ENCODE assay signal across 15 cellular contexts in genomic region chr10:60976687-60977086, GRCh38. TPM values are rescaled to one million over a fixed set of nuclear protein-coding genes. Genes with fewer than 3 reads are reported as not detected.
DNase-seq lines count a peak whose midpoint lies in the region; FAIRE-seq and TF ChIP-seq lines count a peak whose summit lies in the region.
"Had no signal": no experiment of that assay in that cellular context is flagged by ENCODE, and none has a peak within 500 bp of the region (broad histone marks: within the 10 kb centered on the region; RNA-seq: fewer than 3 reads in every experiment).

No MANE protein-coding gene starts in this region.

- peaks cover 0 to 2% (median 0%) of the 10 kb centered on the region in 5 donors for H3K9me3 Mint-ChIP-seq in CD8-positive, alpha-beta memory T cell
- peaks cover 4% of the 10 kb centered on the region for H3K9me3 Mint-ChIP-seq in osteocyte (ENCODE audit: unreplicated experiment)
- H3K9me3 Mint-ChIP-seq: CD14-positive monocyte; CD8-positive, alpha-beta T cell had no signal

- FAIRE-seq in islet of Langerhans (lab: Jason Lieb, UNC): peak; percentile 36
- FAIRE-seq: GM12878, GM19239, H1 had no signal

- H3K79me2 ChIP-seq in smooth muscle cell (ENCODE audit: low read depth): no peaks in the 10 kb centered on the region

- H3F3A ChIP-seq in smooth muscle cell (ENCODE audit: low read depth): peaks cover 4% of the 10 kb centered on the region

- H4K20me1 ChIP-seq in smooth muscle cell (ENCODE audit: low read depth): no peaks in the 10 kb centered on the region

- no peaks in the 10 kb centered on the region for H3K4me1 Mint-ChIP-seq in CD8-positive, alpha-beta memory T cell
- peaks cover 35% of the 10 kb centered on the region for H3K4me1 Mint-ChIP-seq in osteocyte (ENCODE audit: unreplicated experiment)

- H3K4me3 Mint-ChIP-seq in CD8-positive, alpha-beta memory T cell: no peak overlapping the region
- H3K4me3 Mint-ChIP-seq in osteocyte (ENCODE audit: unreplicated experiment): no peak overlapping the region
- H3K4me3 Mint-ChIP-seq: CD14-positive monocyte; CD8-positive, alpha-beta T cell had no signal

- TF ChIP-seq CTCF in VCaP (conservative IDR thresholded peaks at IDR 0.05) (no peak), smooth muscle cell (IDR thresholded peaks at IDR 0.05; ENCODE audit: borderline replicate concordance, insufficient read depth, poor library complexity, severe bottlenecking) (no peak), foreskin fibroblast (IDR thresholded peaks at IDR 0.05; ENCODE audit: low read depth, low read length) (no peak), osteocyte (IDR thresholded peaks at IDR 0.05) (no peak), GM10248 (IDR thresholded peaks at IDR 0.05; ENCODE audit: control extremely low read depth, extremely low read depth, low read depth, missing control alignments) (no peak)

- CTCF ChIA-PET in CD8-positive, alpha-beta memory T cell (lab: Charles Lee): no interaction called here
- CTCF ChIA-PET in GM10248 (lab: Yijun Ruan, JAX): interaction anchor here (0.8 to 1.0 kb wide), 2 partner anchors 16 to 160 kb away, joined by 3 to 4 read pairs; no protein-coding TSS in a partner anchor

- no peak for DNase-seq in CD8-positive, alpha-beta memory T cell
- DNase-seq in smooth muscle cell (lab: John Stamatoyannopoulos, UW; ENCODE audit: unreplicated experiment) (no peak), foreskin fibroblast (no peak), osteocyte (ENCODE audit: extremely low spot score, unreplicated experiment) (no peak), GM10248 (ENCODE audit: extremely low spot score) (no peak)
- DNase-seq: Caco-2; CD8-positive, alpha-beta T cell; DMS53 had no signal

- no peak overlapping the region for H3K27ac Mint-ChIP-seq in CD8-positive, alpha-beta memory T cell
- H3K27ac Mint-ChIP-seq in osteocyte (ENCODE audit: unreplicated experiment): no peak overlapping the region
- H3K27ac Mint-ChIP-seq: CD14-positive monocyte; CD8-positive, alpha-beta T cell had no signal

- H3K36me3 ChIP-seq in CD8-positive, alpha-beta memory T cell (ENCODE audit: insufficient read depth, low read length): no peaks in the 10 kb centered on the region
- no peaks in the 10 kb centered on the region for H3K36me3 ChIP-seq in smooth muscle cell (ENCODE audit: low read depth)
- H3K36me3 ChIP-seq: HAP-1 had no signal

- H3K4me3 ChIP-seq in CD8-positive, alpha-beta memory T cell (ENCODE audit: low read length): no peak overlapping the region
- H3K4me3 ChIP-seq in smooth muscle cell (no peak overlapping the region), foreskin fibroblast (ENCODE audit: low read depth in 1 of 2, low read length in 2 of 2) (no peak overlapping the region)
- H3K4me3 ChIP-seq: GM12878, HAP-1 had no signal

- H2AFZ ChIP-seq in smooth muscle cell (ENCODE audit: low read depth): no peak overlapping the region

- WGBS in smooth muscle cell (ENCODE audit: low lambda C conversion rate): 87% methylated on average over 2 of the region's 2 CpGs

- no peaks in the 10 kb centered on the region for H3K9me3 ChIP-seq in CD8-positive, alpha-beta memory T cell (ENCODE audit: low read length)
- no peaks in the 10 kb centered on the region for H3K9me3 ChIP-seq in smooth muscle cell (replicated peaks; ENCODE audit: low read depth)
- H3K9me3 ChIP-seq: Caco-2, HAP-1 had no signal

- H3K27ac ChIP-seq in CD8-positive, alpha-beta memory T cell (ENCODE audit: low read depth, low read length): peak overlapping the region; percentile 45
- H3K27ac ChIP-seq in VCaP (peak overlapping the region; percentile 70), smooth muscle cell (ENCODE audit: low read depth) (peak overlapping the region; percentile 25)

- peaks cover 0 to 3% of the 10 kb centered on the region in 2 donors for H3K27me3 Mint-ChIP-seq in CD8-positive, alpha-beta memory T cell
- H3K27me3 Mint-ChIP-seq in osteocyte (ENCODE audit: unreplicated experiment): no peaks in the 10 kb centered on the region

- no peaks in the 10 kb centered on the region for H3K36me3 Mint-ChIP-seq in CD8-positive, alpha-beta memory T cell
- no peaks in the 10 kb centered on the region for H3K36me3 Mint-ChIP-seq in osteocyte (ENCODE audit: unreplicated experiment)
- H3K36me3 Mint-ChIP-seq: CD14-positive monocyte; CD8-positive, alpha-beta T cell had no signal

- no peaks in the 10 kb centered on the region for H3K4me1 ChIP-seq in CD8-positive, alpha-beta memory T cell (ENCODE audit: insufficient read depth, low read length)
- peaks cover 3% of the 10 kb centered on the region for H3K4me1 ChIP-seq in smooth muscle cell (ENCODE audit: low read depth)

- POLR2A ChIA-PET in CD8-positive, alpha-beta memory T cell (lab: Charles Lee): no interaction called here
- POLR2A ChIA-PET in GM10248 (lab: Yijun Ruan, JAX): no interaction called here

- no peak overlapping the region for H3K9ac ChIP-seq in smooth muscle cell (ENCODE audit: low read depth)

- H3K27me3 ChIP-seq in CD8-positive, alpha-beta memory T cell (ENCODE audit: insufficient read depth, low read length, poor library complexity, severe bottlenecking): no peaks in the 10 kb centered on the region
- no peaks in the 10 kb centered on the region for H3K27me3 ChIP-seq in smooth muscle cell (ENCODE audit: low read depth)

- H3K4me2 ChIP-seq in smooth muscle cell: no peak overlapping the region

RNA-seq across cellular contexts. Expression of gene RHOBTB1, which starts 32.7 kb away (rescaled TPM):
- under 1 TPM; 0.04 to 0.07 TPM for total RNA-seq in CD8-positive, alpha-beta memory T cell
- not detected for polyA plus RNA-seq in CD8-positive, alpha-beta memory T cell
- total RNA-seq in smooth muscle cell: 49.1 and 77.0 TPM in 2 replicates
- 33.7 and 36.2 TPM in 2 replicates for polyA plus RNA-seq in smooth muscle cell
- 16.0 and 17.2 TPM in 2 replicates for total RNA-seq in osteocyte
- total RNA-seq: CD8-positive, alpha-beta T cell; GM12878 had no signal
- polyA plus RNA-seq: GM12878 had no signal

Comparison
In these comparisons a context has a peak if more than half of its experiments do, and no peak if none do; other contexts are left out.
1. RNA of gene RHOBTB1, which starts 32.7 kb away (total RNA-seq): 49.1 to 77.0 TPM in smooth muscle cell and 16.0 to 17.2 TPM in osteocyte; 0.04 to 0.07 TPM in CD8-positive, alpha-beta memory T cell; every median in the first group is over 10 times any median in the second.
2. Peak in every context shown above with its lines, with median percentiles within 50 percentile points of each other: H3K27ac ChIP-seq.